ENCODE assay signal across 12 cellular contexts in genomic region chr10:45592926-45593325, GRCh38.
DNase-seq lines count a peak whose midpoint lies in the region; ATAC-seq lines count a peak whose summit lies in the region.
"Had no signal": no experiment of that assay in that cellular context is flagged by ENCODE, and none has a peak within 500 bp of the region (broad histone marks: within the 10 kb centered on the region; RNA-seq: fewer than 3 reads in every experiment).

No MANE protein-coding gene starts in this region.

- DNase-seq in activated T-cell treated with anti-CD3 and anti-CD28 coated beads, Interleukin-2, amount 50 U/mL, for 4 hours: no peak
- no peak for DNase-seq in activated T-cell treated with anti-CD3 and anti-CD28 coated beads, Interleukin-2, amount 50 U/mL, for 1 hour
- DNase-seq in T-cell (no peak), globus pallidus (ENCODE audit: low spot score) (peak; percentile 20), superior temporal gyrus (ENCODE audit: extremely low spot score) (peak; percentile 27), putamen (ENCODE audit: low spot score) (no peak)
- no peak for DNase-seq in activated CD4-positive, CD25-positive, alpha-beta regulatory T cell treated with anti-CD3 and anti-CD28 coated beads, Interleukin-2, amount 50 U/mL, for 72 hours
- DNase-seq: BE2C, NCI-H510A treated with DMSO at 0.1 percent for 48 hours, retina had no signal

- peaks cover 34% of the 10 kb centered on the region for H3K4me1 Mint-ChIP-seq in activated T-cell treated with anti-CD3 and anti-CD28 coated beads, Interleukin-2, amount 50 U/mL, for 4 hours (ENCODE audit: low read depth)
- H3K4me1 Mint-ChIP-seq in T-cell: peaks cover 38 to 44% (median 43%) of the 10 kb centered on the region in 3 donors

- POLR2A ChIA-PET in T-cell (lab: Charles Lee): interaction anchor here in 1 of 2 donors (0.9 kb wide), 1 partner anchor 10 kb away, joined by 3 read pairs; no protein-coding TSS in a partner anchor

- peak overlapping the region; percentile 86 for H3K4me3 Mint-ChIP-seq in activated T-cell treated with anti-CD3 and anti-CD28 coated beads, Interleukin-2, amount 50 U/mL, for 4 hours
- peak overlapping the region; percentile 81 to 95 (median 83) for H3K4me3 Mint-ChIP-seq in T-cell

- peaks cover 9% of the 10 kb centered on the region for H3K36me3 Mint-ChIP-seq in activated T-cell treated with anti-CD3 and anti-CD28 coated beads, Interleukin-2, amount 50 U/mL, for 4 hours (ENCODE audit: insufficient read depth)
- H3K36me3 Mint-ChIP-seq in T-cell: peaks cover 28% of the 10 kb centered on the region

- no peak for ATAC-seq in activated T-cell treated with anti-CD3 and anti-CD28 coated beads, Interleukin-2, amount 50 U/mL, for 4 hours
- ATAC-seq in T-cell (replicated peaks in 1 of 4): no peak
- ATAC-seq in GM21737 (IDR thresholded peaks at IDR 0.05; ENCODE audit: unreplicated experiment): no peak
- ATAC-seq: gastroesophageal sphincter had no signal

- H3K27me3 Mint-ChIP-seq in activated T-cell treated with anti-CD3 and anti-CD28 coated beads, Interleukin-2, amount 50 U/mL, for 4 hours (ENCODE audit: low read depth): no peaks in the 10 kb centered on the region
- no peaks in the 10 kb centered on the region for H3K27me3 Mint-ChIP-seq in T-cell

- CTCF ChIA-PET in T-cell (lab: Charles Lee): interaction anchor here in 1 of 2 donors (0.7 kb wide), 1 partner anchor 436 kb away, joined by 3 read pairs; no protein-coding TSS in a partner anchor

- no peak overlapping the region for H3K27ac Mint-ChIP-seq in T-cell

- H3K9me3 Mint-ChIP-seq in activated T-cell treated with anti-CD3 and anti-CD28 coated beads, Interleukin-2, amount 50 U/mL, for 4 hours: peaks cover 7% of the 10 kb centered on the region
- H3K9me3 Mint-ChIP-seq in T-cell: peaks cover 0 to 6% (median 0%) of the 10 kb centered on the region in 3 donors

Comparison
In these comparisons a context has a peak if more than half of its experiments do, and no peak if none do; other contexts are left out.
1. DNase-seq: peak in globus pallidus (single experiment) and superior temporal gyrus (single experiment); none in activated T-cell treated with anti-CD3 and anti-CD28 coated beads, Interleukin-2, amount 50 U/mL, for 4 hours (single experiment), activated T-cell treated with anti-CD3 and anti-CD28 coated beads, Interleukin-2, amount 50 U/mL, for 1 hour (single experiment), T-cell (0 of 34), activated CD4-positive, CD25-positive, alpha-beta regulatory T cell treated with anti-CD3 and anti-CD28 coated beads, Interleukin-2, amount 50 U/mL, for 72 hours (single experiment) and putamen (single experiment).